23 cellular contexts compared by ENCODE assay signal in the genomic region with DNA sequence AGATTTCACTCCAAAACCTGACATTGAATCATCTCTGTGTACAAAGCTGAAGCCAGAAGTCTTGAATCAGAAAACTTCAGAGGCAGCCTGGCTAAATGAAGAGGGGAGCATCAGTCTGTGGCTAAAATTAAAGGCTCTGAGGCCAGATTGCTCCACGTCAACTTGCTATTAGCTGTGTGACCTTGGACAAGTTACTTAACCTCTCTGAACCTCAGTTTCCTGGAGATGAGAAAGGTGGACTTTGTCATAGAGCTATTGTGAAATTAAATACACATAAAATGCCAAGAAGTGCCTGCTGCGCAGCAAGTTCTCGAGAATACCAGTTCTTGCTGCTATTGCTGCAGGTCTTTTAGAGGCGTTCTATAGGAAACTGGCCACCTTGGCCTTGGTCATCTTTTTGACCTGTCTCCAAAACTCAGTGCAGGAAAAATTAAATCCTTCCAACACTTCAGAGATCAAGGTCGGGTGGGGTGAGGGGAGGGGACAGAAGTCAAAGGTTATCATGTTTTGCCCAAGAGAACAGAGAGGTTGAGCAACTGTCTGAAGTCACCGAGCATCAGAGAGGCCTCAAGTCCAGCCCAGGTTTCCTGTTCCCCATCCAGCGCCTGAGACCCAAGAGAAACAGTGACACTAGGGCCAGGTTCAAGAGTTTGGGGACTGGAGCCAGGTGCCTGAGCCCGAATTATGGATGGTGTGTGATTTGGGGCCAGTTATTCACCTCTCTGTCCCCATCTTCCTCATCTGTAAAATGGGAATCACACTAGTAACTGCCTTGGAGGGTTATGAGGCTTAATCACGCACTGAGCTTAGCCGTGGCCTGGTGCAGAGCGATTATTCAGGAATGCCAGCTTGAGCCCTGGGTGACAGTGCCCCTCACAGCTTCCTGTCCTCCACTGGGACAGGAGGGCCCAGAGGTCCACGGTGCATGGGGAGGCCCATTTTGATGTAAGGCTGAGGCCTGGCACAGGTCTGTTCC. TPM values are rescaled to one million over a fixed set of nuclear protein-coding genes. Genes with fewer than 3 reads are reported as not detected.
DNase-seq lines count a peak whose midpoint lies in the region; ATAC-seq and TF ChIP-seq lines count a peak whose summit lies in the region.
"Had no signal": no experiment of that assay in that cellular context is flagged by ENCODE, and none has a peak within 500 bp of the region (broad histone marks: within the 10 kb centered on the region; RNA-seq: fewer than 3 reads in every experiment).

No MANE protein-coding gene starts in this region.

- no peak for TF ChIP-seq CTCF in lung (IDR thresholded peaks at IDR 0.05; ENCODE audit: control extremely low read depth, extremely low read depth)
- TF ChIP-seq CTCF in upper lobe of left lung (IDR thresholded peaks at IDR 0.05): no peak

- TF ChIP-seq POLR2A in upper lobe of left lung (IDR thresholded peaks at IDR 0.05): peak in 1 of 4 donors; percentile 39

- no peak overlapping the region for H2BK5ac ChIP-seq in trophoblast cell (ENCODE audit: low read depth, low read length, poor library complexity)

- no peaks in the 10 kb centered on the region for H3K27me3 Mint-ChIP-seq in dendritic cell treated with granulocyte-macrophage colony-stimulating factor and Interleukin-4, amounts not matched to agents 40 ng/mL and 50 ng/mL, for 4 days
- H3K27me3 Mint-ChIP-seq: stimulated activated naive CD8-positive, alpha-beta T cell treated with anti-CD3 and anti-CD28 coated beads, Interleukin-15, Interleukin-2, amounts not matched to agents 100 ng/mL and 50 ng/mL, for 24 hours had no signal

- peak in 2 of 4 donors; percentile 16 to 40 for TF ChIP-seq EP300 in upper lobe of left lung (IDR thresholded peaks at IDR 0.05)

- H3K14ac ChIP-seq in trophoblast cell (ENCODE audit: low read length): no peak overlapping the region

- no peak overlapping the region for H3K4ac ChIP-seq in trophoblast cell (ENCODE audit: low read depth, low read length)

- no peak overlapping the region for H3K4me2 ChIP-seq in trophoblast cell (ENCODE audit: low read length)

- H2BK120ac ChIP-seq in trophoblast cell (ENCODE audit: insufficient read depth, low read length, poor library complexity): no peak overlapping the region

- no peak overlapping the region for H2AFZ ChIP-seq in trophoblast cell (ENCODE audit: insufficient read depth, low read length, poor library complexity)

- H3K79me1 ChIP-seq in trophoblast cell (ENCODE audit: low read length): no peaks in the 10 kb centered on the region

- no peak overlapping the region for H4K12ac ChIP-seq in trophoblast cell (ENCODE audit: low read depth, low read length)

- no peak overlapping the region for H4K91ac ChIP-seq in trophoblast cell (ENCODE audit: low read depth, low read length)

- H3K27me3 ChIP-seq in lung (ENCODE audit: control insufficient read depth, insufficient read depth) (no peaks in the 10 kb centered on the region), upper lobe of left lung (no peaks in the 10 kb centered on the region), trophoblast cell (ENCODE audit: insufficient read depth, low read length) (no peaks in the 10 kb centered on the region)

- no peak for ATAC-seq in lung (ENCODE audit: insufficient read depth, low FRiP score)
- ATAC-seq in upper lobe of left lung (ENCODE audit: low FRiP score in 2 of 2): no peak
- no peak for ATAC-seq in HG03439 (IDR thresholded peaks at IDR 0.05; ENCODE audit: unreplicated experiment)
- ATAC-seq: left cardiac atrium had no signal

- DNase-seq in SKM-1 treated with dmso at 0.1 percent for 144 hours (lab: John Stamatoyannopoulos, UW; ENCODE audit: unreplicated experiment) (peak; percentile 13), SKM-1 (lab: John Stamatoyannopoulos, UW; ENCODE audit: unreplicated experiment) (no peak), lung (ENCODE audit: low spot score) (no peak), upper lobe of left lung (peak in 1 of 2 donors; percentile 60), trophoblast cell (no peak), mesenteric fat pad (ENCODE audit: low spot score) (no peak)
- DNase-seq: activated CD4-positive, alpha-beta T cell treated with anti-CD3 and anti-CD28 coated beads for 4 hours; erythroblast; GDM1; GOT3; left cardiac atrium; NCI-H2029; NCI-H446 had no signal

- H3K4me3 ChIP-seq in lung: peak overlapping the region; percentile 43
- peak overlapping the region in 3 of 4 donors; percentile 36 to 50 (median 41) for H3K4me3 ChIP-seq in upper lobe of left lung
- no peak overlapping the region for H3K4me3 ChIP-seq in trophoblast cell (ENCODE audit: low read depth, low read length)

- no peak overlapping the region for H2BK12ac ChIP-seq in trophoblast cell (ENCODE audit: low read length)

- no peak overlapping the region for H3K18ac ChIP-seq in trophoblast cell (ENCODE audit: low read length)

- no peaks in the 10 kb centered on the region for H3K9me3 Mint-ChIP-seq in dendritic cell treated with granulocyte-macrophage colony-stimulating factor and Interleukin-4, amounts not matched to agents 40 ng/mL and 50 ng/mL, for 4 days
- H3K9me3 Mint-ChIP-seq: stimulated activated naive CD8-positive, alpha-beta T cell treated with anti-CD3 and anti-CD28 coated beads, Interleukin-15, Interleukin-2, amounts not matched to agents 100 ng/mL and 50 ng/mL, for 24 hours had no signal

- no peaks in the 10 kb centered on the region for H3K36me3 ChIP-seq in lung (ENCODE audit: control insufficient read depth in 2 of 2, insufficient read depth in 2 of 2, low read length in 2 of 2)
- peaks cover 0 to 2% (median 0%) of the 10 kb centered on the region in 4 donors for H3K36me3 ChIP-seq in upper lobe of left lung
- no peaks in the 10 kb centered on the region for H3K36me3 ChIP-seq in trophoblast cell (ENCODE audit: control insufficient read depth in 1 of 2, insufficient read depth in 2 of 2, low read length in 2 of 2)

- no peaks in the 10 kb centered on the region for H3K9me3 ChIP-seq in lung (ENCODE audit: control insufficient read depth in 2 of 2, insufficient read depth in 1 of 2, low read length in 1 of 2)
- H3K9me3 ChIP-seq in upper lobe of left lung: no peaks in the 10 kb centered on the region
- H3K9me3 ChIP-seq in trophoblast cell (ENCODE audit: insufficient read depth, low read depth, low read length): no peaks in the 10 kb centered on the region

- peak overlapping the region; percentile 43 for H3K27ac Mint-ChIP-seq in dendritic cell treated with granulocyte-macrophage colony-stimulating factor and Interleukin-4, amounts not matched to agents 40 ng/mL and 50 ng/mL, for 4 days
- H3K27ac Mint-ChIP-seq: stimulated activated naive CD8-positive, alpha-beta T cell treated with anti-CD3 and anti-CD28 coated beads, Interleukin-15, Interleukin-2, amounts not matched to agents 100 ng/mL and 50 ng/mL, for 24 hours had no signal

- no peak overlapping the region for H3K23ac ChIP-seq in trophoblast cell (ENCODE audit: low read length)

- H3K79me2 ChIP-seq in trophoblast cell (ENCODE audit: control insufficient read depth, insufficient read depth, low read length, poor library complexity): no peaks in the 10 kb centered on the region

- H3K9ac ChIP-seq in trophoblast cell (ENCODE audit: low read length): no peak overlapping the region

- WGBS in lung, 2 donors: 53 to 57% methylated on average over 12 of the region's 12 CpGs
- 59 to 67% methylated on average over 11 to 12 of the region's 12 CpGs for WGBS in upper lobe of left lung, 2 donors
- WGBS in trophoblast cell (ENCODE audit: extremely low coverage, insufficient coverage, insufficient read length): no CpG with 5 or more reads among the region's 12 CpGs

- H3K4me1 ChIP-seq in lung (ENCODE audit: control insufficient read depth in 2 of 2, insufficient read depth in 2 of 2, low read length in 2 of 2): peaks cover 0 to 11% of the 10 kb centered on the region in 2 donors
- peaks cover 0 to 70% (median 49%) of the 10 kb centered on the region in 4 donors for H3K4me1 ChIP-seq in upper lobe of left lung
- peaks cover 0 to 3% of the 10 kb centered on the region in 2 experiments for H3K4me1 ChIP-seq in trophoblast cell (ENCODE audit: control insufficient read depth in 1 of 2, insufficient read depth in 2 of 2, low read length in 2 of 2)

- no peaks in the 10 kb centered on the region for H3K36me3 Mint-ChIP-seq in dendritic cell treated with granulocyte-macrophage colony-stimulating factor and Interleukin-4, amounts not matched to agents 40 ng/mL and 50 ng/mL, for 4 days (ENCODE audit: low read depth)

- intact Hi-C loops in dendritic cell treated with granulocyte-macrophage colony-stimulating factor and Interleukin-4, amounts not matched to agents 40 ng/mL and 50 ng/mL, for 4 days (cut with micrococcal nuclease): no loop called here

- no peak overlapping the region for H4K8ac ChIP-seq in trophoblast cell (ENCODE audit: low read depth, low read length)

- H3K27ac ChIP-seq in lung (ENCODE audit: low read depth in 1 of 2, low read length in 1 of 2) (peak overlapping the region in 1 of 2 donors; percentile 82), upper lobe of left lung (peak overlapping the region; percentile 79 to 96 (median 87)), trophoblast cell (ENCODE audit: low read depth, low read length) (no peak overlapping the region)

- no peak overlapping the region for H2AK5ac ChIP-seq in trophoblast cell (ENCODE audit: low read length)

- peaks cover 92% of the 10 kb centered on the region for H3K4me1 Mint-ChIP-seq in dendritic cell treated with granulocyte-macrophage colony-stimulating factor and Interleukin-4, amounts not matched to agents 40 ng/mL and 50 ng/mL, for 4 days (ENCODE audit: low read depth)

- no peak overlapping the region for H3K4me3 Mint-ChIP-seq in dendritic cell treated with granulocyte-macrophage colony-stimulating factor and Interleukin-4, amounts not matched to agents 40 ng/mL and 50 ng/mL, for 4 days
- H3K4me3 Mint-ChIP-seq: stimulated activated naive CD8-positive, alpha-beta T cell treated with anti-CD3 and anti-CD28 coated beads, Interleukin-15, Interleukin-2, amounts not matched to agents 100 ng/mL and 50 ng/mL, for 24 hours had no signal

RNA-seq across cellular contexts. Expression of a gene that starts 1.1 kb away (rescaled TPM):
- total RNA-seq in lung (1,000 to 10,000 TPM in 1 of 2 donors, 100 to 1,000 TPM in 1; 120 to 1,581 TPM), upper lobe of left lung (1,000 to 10,000 TPM in 1 of 6 donors, 100 to 1,000 TPM in 5; 205 to 1,050 (median 637) TPM), mesenteric fat pad (41.6 TPM)
- polyA plus RNA-seq in lung: 1,000 to 10,000 TPM in 1 of 2 donors, 100 to 1,000 TPM in 1; 662 to 1,798 TPM
- polyA plus RNA-seq in trophoblast cell (2013): 0.14 and 0.19 TPM in 2 replicates
- total RNA-seq: myocyte had no signal

RNA-seq across cellular contexts. Expression of a gene that starts 20.8 kb away (rescaled TPM):
- total RNA-seq in lung: not detected
- under 1 TPM in 1 of 2 donors, not detected in 1; 0.05 TPM for polyA plus RNA-seq in lung
- total RNA-seq in upper lobe of left lung: not detected
- 0.39 and 0.42 TPM in 2 replicates for polyA plus RNA-seq in trophoblast cell (2013)
- total RNA-seq in mesenteric fat pad: not detected
- total RNA-seq: A172, bronchial epithelial cell, left cardiac atrium, myocyte, osteoblast, RPMI7951, urinary bladder had no signal
- polyA plus RNA-seq: BJ, urinary bladder had no signal
